ENCODE assay signal across 4 cellular contexts in the genomic region with DNA sequence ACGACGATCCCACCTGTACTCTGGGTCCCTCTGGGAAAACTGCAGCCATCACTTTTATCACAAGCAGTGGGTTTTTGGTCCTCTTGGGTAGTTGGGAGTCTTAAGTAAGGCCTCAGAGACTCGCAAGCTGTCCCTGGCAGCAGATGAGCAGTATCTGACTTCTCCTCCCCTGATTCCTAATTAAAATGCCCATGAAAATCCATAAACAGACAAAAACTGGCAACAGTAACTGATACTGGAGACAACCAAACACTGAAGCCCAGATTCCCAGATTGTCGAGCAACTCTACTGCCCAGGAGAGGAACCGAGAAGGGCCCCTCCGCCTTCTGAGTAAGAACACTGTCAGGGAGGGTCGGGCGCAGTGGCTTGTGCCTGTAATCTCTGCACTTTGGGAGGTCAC.
"Had no signal": no experiment of that assay in that cellular context is flagged by ENCODE, and none has a peak within 500 bp of the region (broad histone marks: within the 10 kb centered on the region; RNA-seq: fewer than 3 reads in every experiment).

No MANE protein-coding gene starts in this region.

- DNase-seq: GM23248, H9, HCEC 1CT, IMR-90 had no signal

- H3K27ac Mint-ChIP-seq: H9 had no signal

- H3K4me3 Mint-ChIP-seq: H9 had no signal
